8 cellular contexts compared by ENCODE assay signal in genomic region chr11:77126861-77127673, GRCh38. TPM values are rescaled to one million over a fixed set of nuclear protein-coding genes. Genes with fewer than 3 reads are reported as not detected.
A peak's percentile ranks its signal among the peaks of the same experiment; 100 is the strongest.
DNase-seq lines count a peak whose midpoint lies in the region; ATAC-seq, FAIRE-seq and TF ChIP-seq lines count a peak whose summit lies in the region.

No MANE protein-coding gene starts in this region.

- H2BK5ac ChIP-seq in H9 (ENCODE audit: insufficient read length, low read length): no peak overlapping the region

- H3K27me3 Mint-ChIP-seq in H9 (ENCODE audit: low read depth): peaks cover 5% of the 10 kb centered on the region; the same call in 1 of the 2 replicates

- no peaks in the 10 kb centered on the region for H3K79me2 ChIP-seq in H9 (ENCODE audit: insufficient read depth, low read length)

- no peak overlapping the region for H3K4ac ChIP-seq in H9 (ENCODE audit: low read depth, low read length)

- no TSS peak for BruUV-seq in Panc1 (replicated peaks; lab: Mats Ljungman, UMichigan)

- TF ChIP-seq POLR2A in testis (IDR thresholded peaks at IDR 0.05): no peak

- H3K36me3 ChIP-seq in Panc1 (ENCODE audit: control insufficient read depth, insufficient read depth, low read length): no peaks in the 10 kb centered on the region
- H3K36me3 ChIP-seq in testis (ENCODE audit: low read depth, missing control alignments): no peaks in the 10 kb centered on the region

- H3K4me3 Mint-ChIP-seq in H9: peak overlapping the region; percentile 55 to 72

- no peak overlapping the region for H3K23ac ChIP-seq in H9 (ENCODE audit: insufficient read length, low read depth, low read length)

- no peak overlapping the region for H4K91ac ChIP-seq in H9 (ENCODE audit: insufficient read length, low read depth, low read length)

- H4K5ac ChIP-seq in H9 (ENCODE audit: insufficient read length, low read depth, low read length): no peak overlapping the region

- no peaks in the 10 kb centered on the region for H3K79me1 ChIP-seq in H9 (ENCODE audit: insufficient read depth, low read depth, low read length, poor library complexity, severe bottlenecking)

- peaks cover 8% of the 10 kb centered on the region for H3K23me2 ChIP-seq in H9 (ENCODE audit: insufficient read length, low read depth, low read length, poor library complexity, severe bottlenecking)

- H3K36me3 Mint-ChIP-seq in H9 (ENCODE audit: insufficient read depth in 1 of 3, low read depth in 3 of 3): peaks cover 0 to 6% (median 0%) of the 10 kb centered on the region in 3 experiments; a peak in 3 of 7 replicates

- H3K27ac Mint-ChIP-seq in H9: no peak overlapping the region; a peak in 1 of 7 replicates

- in situ Hi-C loops in Panc1 (cut with HindIII; ENCODE audit: low pct_unique_long_range_greater_than_20kb, low sequenced_read_pairs): no loop called here

- POLR2A ChIA-PET in Panc1 (lab: Charles Lee): interaction anchor here (0.8 kb wide), 1 partner anchor 9 kb away, joined by 3 read pairs; no protein-coding TSS in a partner anchor

- H3K27ac ChIP-seq in H9 (ENCODE audit: insufficient read length, low read depth, low read length) (no peak overlapping the region), Panc1 (ENCODE audit: low read length) (no peak overlapping the region), testis (peak overlapping the region; percentile 6 to 30)

- CTCF ChIA-PET in Panc1 (lab: Charles Lee): interaction anchor here (0.5 to 3.7 kb wide), 14 partner anchors 10 to 430 kb away, joined by 3 to 33 read pairs (median 3); no protein-coding TSS in a partner anchor

- DNase-seq in C1 segment of cervical spinal cord (lab: John Stamatoyannopoulos, UW) (peak in 11 of 14 donors; percentile 22 to 78 (median 54)), H9 (peak; percentile 72), Panc1 (ENCODE audit: low read depth, low spot score) (no peak), frontal cortex (ENCODE audit: low spot score in 2 of 2) (peak; percentile 65 to 75), nucleus accumbens (lab: John Stamatoyannopoulos, UW) (peak in 43 of 56 donors; percentile 13 to 77 (median 55)), testis (peak; percentile 68)
- peak; percentile 45 for DNase-seq in activated effector memory CD4-positive, alpha-beta T cell treated with Interleukin-2 at 50 U/mL for 16 hours

- intact Hi-C loops in Panc1 (cut with micrococcal nuclease; ENCODE audit: unreplicated experiment) (loop anchor here (1.0 to 5.0 kb wide), 3 partner anchors 61 to 420 kb away; no protein-coding TSS in a partner anchor), testis (cut with DNase I; ENCODE audit: low total_unique reads) (loop anchor here (5.0 to 10.0 kb wide), 2 partner anchors 55 to 418 kb away; no protein-coding TSS in a partner anchor)

- ATAC-seq in Panc1: peak; percentile 82
- ATAC-seq in HG02610 (IDR thresholded peaks at IDR 0.05; ENCODE audit: unreplicated experiment): no peak

- WGBS in H9 (ENCODE audit: extremely low coverage, insufficient read length, low lambda C conversion rate): no CpG with 5 or more reads among the region's 33 CpGs
- WGBS in testis, 2 donors: 7 to 14% methylated on average over 7 to 32 of the region's 33 CpGs

- FAIRE-seq in frontal cortex (lab: Jason Lieb, UNC): no peak

- no peak overlapping the region for H2BK12ac ChIP-seq in H9 (ENCODE audit: insufficient read length, low read depth, low read length)

- H4K8ac ChIP-seq in H9 (replicated peaks; ENCODE audit: insufficient read length, low read depth, low read length): no peak overlapping the region

- peak overlapping the region; percentile 41 to 60 for H3K4me3 ChIP-seq in Panc1 (ENCODE audit: low read depth in 2 of 2, low read length in 2 of 2)
- peak overlapping the region; percentile 6 to 42 for H3K4me3 ChIP-seq in testis

- no peak overlapping the region for H2BK20ac ChIP-seq in H9 (ENCODE audit: low read depth, low read length, poor library complexity, severe bottlenecking)

- H3K9ac ChIP-seq in H9 (ENCODE audit: extremely low read depth, insufficient read length, low read length): no peak overlapping the region

- H2BK120ac ChIP-seq in H9 (ENCODE audit: low read depth, low read length, poor library complexity, severe bottlenecking): no peak overlapping the region

- no peak overlapping the region for H2AK5ac ChIP-seq in H9 (ENCODE audit: insufficient read length, low read length)

- H2BK15ac ChIP-seq in H9 (ENCODE audit: low read depth, low read length): no peak overlapping the region

- peaks cover 24 to 27% of the 10 kb centered on the region in 2 experiments for H3K4me1 Mint-ChIP-seq in H9

- H3K27me3 ChIP-seq in H9 (ENCODE audit: insufficient read depth, low read length) (no peaks in the 10 kb centered on the region), Panc1 (ENCODE audit: control insufficient read depth, insufficient read depth, low read length) (no peaks in the 10 kb centered on the region), testis (no peaks in the 10 kb centered on the region)

- no peaks in the 10 kb centered on the region for H3K4me1 ChIP-seq in H9 (ENCODE audit: insufficient read depth, low read length)
- H3K4me1 ChIP-seq in Panc1 (ENCODE audit: control insufficient read depth, insufficient read depth, low read length): peaks cover 7% of the 10 kb centered on the region; the same call in 1 of the 2 replicates
- H3K4me1 ChIP-seq in testis: peaks cover 42% of the 10 kb centered on the region

- peak; percentile 100 for TF ChIP-seq CTCF in H9 (conservative IDR thresholded peaks at IDR 0.05)
- TF ChIP-seq CTCF in Panc1 (IDR thresholded peaks at IDR 0.05): peak; percentile 100
- peak; percentile 99 to 100 (median 100) for TF ChIP-seq CTCF in testis (IDR thresholded peaks at IDR 0.05)

- H3K9me3 Mint-ChIP-seq in H9: no peaks in the 10 kb centered on the region

- H3K4me2 ChIP-seq in H9 (ENCODE audit: insufficient read depth, insufficient read length, low read length): peak overlapping the region; percentile 54

- H3K14ac ChIP-seq in H9 (ENCODE audit: insufficient read depth, low read length): no peak overlapping the region

- H2AFZ ChIP-seq in H9 (ENCODE audit: low read length): no peak overlapping the region

- H3K18ac ChIP-seq in H9 (ENCODE audit: insufficient read length, low read depth, low read length): no peak overlapping the region

- H3T11ph ChIP-seq in H9 (ENCODE audit: low read length): no peak overlapping the region

- H3K9me3 ChIP-seq in H9 (ENCODE audit: control insufficient read depth, low read depth, low read length) (no peaks in the 10 kb centered on the region), Panc1 (ENCODE audit: control insufficient read depth, insufficient read depth, low read depth, low read length) (no peaks in the 10 kb centered on the region), testis (no peaks in the 10 kb centered on the region)

- no peak overlapping the region for H3K56ac ChIP-seq in H9 (ENCODE audit: insufficient read length, low read depth, low read length)

- H4K20me1 ChIP-seq in H9 (ENCODE audit: control insufficient read depth, insufficient read depth, insufficient read length): no peaks in the 10 kb centered on the region

RNA-seq across cellular contexts. Expression of gene MYO7A, which starts 1.0 kb away (rescaled TPM):
- 1.6 and 2.2 TPM in 2 replicates for total RNA-seq in H9 (2021)
- 1.3 TPM for total RNA-seq in Panc1 (2021; ENCODE audit: unreplicated experiment)
- polyA plus RNA-seq in Panc1 (2012; ENCODE audit: insufficient read length): 1.9 TPM
- total RNA-seq in frontal cortex: 0.82 TPM
- total RNA-seq in testis: 100 to 1,000 TPM; 161 to 239 TPM
- 40.1 TPM for polyA plus RNA-seq in testis (ENCODE audit: insufficient read depth, low read depth, low replicate concordance)

RNA-seq across cellular contexts. Expression of gene OMP, which starts 24.4 kb away (rescaled TPM):
- 0.86 TPM in 1 of 2 replicates, not detected in the other for total RNA-seq in H9 (2021)
- 1.5 TPM for total RNA-seq in Panc1 (2021; ENCODE audit: unreplicated experiment)
- polyA plus RNA-seq in Panc1 (2012; ENCODE audit: insufficient read length): 0.93 TPM
- not detected for total RNA-seq in frontal cortex
- 1 to 10 TPM; 1.7 to 6.7 TPM for total RNA-seq in testis
- polyA plus RNA-seq in testis (ENCODE audit: insufficient read depth, low read depth, low replicate concordance): not detected

Comparison
In these comparisons a context has a peak if more than half of its experiments do, and no peak if none do; other contexts are left out.
1. H3K27ac ChIP-seq: peak in testis (2 of 2); none in H9 (single experiment) and Panc1 (single experiment).
2. RNA of gene MYO7A, which starts 1.0 kb away (total RNA-seq): 161 to 239 TPM in testis; 1.6 to 2.2 TPM in H9, 1.3 TPM in Panc1 (single experiment) and 0.82 TPM in frontal cortex (single experiment); every median in the first group is over 10 times any median in the second.
3. Peak in every context shown above with its lines, with median percentiles within 50 percentile points of each other: CTCF ChIP-seq.